In genomic region chr3:10249833-10250232, GRCh38 we compare ENCODE assay signal across 10 cellular contexts. TPM values are rescaled to one million over a fixed set of nuclear protein-coding genes. Genes with fewer than 3 reads are reported as not detected.
DNase-seq lines count a peak whose midpoint lies in the region; ATAC-seq, FAIRE-seq and TF ChIP-seq lines count a peak whose summit lies in the region.
"Had no signal": no experiment of that assay in that cellular context is flagged by ENCODE, and none has a peak within 500 bp of the region (broad histone marks: within the 10 kb centered on the region; RNA-seq: fewer than 3 reads in every experiment).

No MANE protein-coding gene starts in this region.

- ATAC-seq in heart left ventricle = no peak
- ATAC-seq in left cardiac atrium = no peak
- ATAC-seq in K562 = no peak
- no peak for ATAC-seq in GM21515 (IDR thresholded peaks at IDR 0.05; ENCODE audit: unreplicated experiment)

- H3K27ac ChIP-seq in heart left ventricle (peak overlapping the region in 5 of 12 donors; percentile 85 to 95 (median 92)), K562 (ENCODE audit: extremely low read depth, low read depth, low read length) (no peak overlapping the region), mesodermal cell (ENCODE audit: low read depth, low read length, severe bottlenecking) (no peak overlapping the region), uterus (peak overlapping the region; percentile 87 to 94)

- TF ChIP-seq POLR2A in heart left ventricle (IDR thresholded peaks at IDR 0.05) (no peak), K562 (conservative IDR thresholded peaks at IDR 0.05) (no peak), uterus (IDR thresholded peaks at IDR 0.05) (no peak)

- TF ChIP-seq CTCF in heart left ventricle (IDR thresholded peaks at IDR 0.05) (no peak), K562 (IDR thresholded peaks at IDR 0.05 in 2 of 3, conservative IDR thresholded peaks at IDR 0.05 in 1 of 3; ENCODE audit: insufficient read depth in 2 of 3, low read depth in 1 of 3, low read length in 3 of 3) (no peak), uterus (IDR thresholded peaks at IDR 0.05) (no peak)

- H3K79me2 ChIP-seq in K562 (ENCODE audit: control insufficient read depth, insufficient read depth, low read length) = peaks cover 58% of the 10 kb centered on the region

- no peak for TF ChIP-seq EP300 in K562 (IDR thresholded peaks at IDR 0.05; ENCODE audit: low read length)

- H3K36me3 ChIP-seq in heart left ventricle = peaks cover 0 to 42% (median 24%) of the 10 kb centered on the region in 9 donors
- H3K36me3 ChIP-seq in K562 (ENCODE audit: control insufficient read depth, insufficient read depth, low read length) = peaks cover 40% of the 10 kb centered on the region
- peaks cover 37% of the 10 kb centered on the region for H3K36me3 ChIP-seq in mesodermal cell (ENCODE audit: control insufficient read depth, insufficient read depth, low read length)
- H3K36me3 ChIP-seq in uterus = no peaks in the 10 kb centered on the region

- intact Hi-C loops in heart left ventricle (cut with DNase I) = no loop called here
- intact Hi-C loops in left cardiac atrium (cut with DNase I) = no loop called here
- intact Hi-C loops in K562 (cut with micrococcal nuclease) = loop anchor here (2.0 kb wide), 1 partner anchor 71 kb away; the partner anchor contains the start of gene SEC13
- intact Hi-C loops in uterus (cut with DNase I; ENCODE audit: low total_unique reads) = no loop called here

- H3K9me3 ChIP-seq in heart left ventricle (peaks cover 0 to 15% (median 6%) of the 10 kb centered on the region in 12 donors), K562 (replicated peaks; ENCODE audit: control insufficient read depth, insufficient read depth, low read depth, low read length) (peaks cover 13% of the 10 kb centered on the region), mesodermal cell (ENCODE audit: control insufficient read depth, low read length) (peaks cover 26% of the 10 kb centered on the region), uterus (no peaks in the 10 kb centered on the region)

- in situ Hi-C loops in K562 (cut with MboI) = no loop called here

- H3K4me3 ChIP-seq in heart left ventricle (peak overlapping the region in 11 of 12 donors; percentile 65 to 99 (median 74)), K562 (peak overlapping the region; percentile 81), mesodermal cell (ENCODE audit: extremely low read depth, insufficient read depth, low read length, poor library complexity, severe bottlenecking) (peak overlapping the region; percentile 68), uterus (peak overlapping the region; percentile 71 to 93)

- H3K4me1 ChIP-seq in heart left ventricle = peaks cover 0 to 54% (median 23%) of the 10 kb centered on the region in 12 donors
- peaks cover 10 to 21% of the 10 kb centered on the region in 2 experiments; a peak in 4 of 5 replicates for H3K4me1 ChIP-seq in K562 (replicated peaks in 1 of 2; ENCODE audit: control insufficient read depth in 2 of 2, insufficient read depth in 2 of 2, low read length in 2 of 2)
- no peaks in the 10 kb centered on the region for H3K4me1 ChIP-seq in mesodermal cell (ENCODE audit: control insufficient read depth, insufficient read depth, low read length, poor library complexity, severe bottlenecking)
- peaks cover 0 to 4% of the 10 kb centered on the region in 2 donors for H3K4me1 ChIP-seq in uterus

- no peaks in the 10 kb centered on the region for H3K9me1 ChIP-seq in K562 (ENCODE audit: control insufficient read depth, insufficient read depth, low read length)

- no peaks in the 10 kb centered on the region for H3K27me3 ChIP-seq in heart left ventricle
- H3K27me3 ChIP-seq in K562 (ENCODE audit: control insufficient read depth in 2 of 2, insufficient read depth in 2 of 2, low read length in 2 of 2) = no peaks in the 10 kb centered on the region
- no peaks in the 10 kb centered on the region for H3K27me3 ChIP-seq in uterus

- no peak overlapping the region for H2AFZ ChIP-seq in K562 (ENCODE audit: low read depth, low read length)

- no TSS peak for BruUV-seq in K562 (replicated peaks; lab: Mats Ljungman, UMichigan)

- 35 to 47% (median 39%) methylated on average over 3 of the region's 3 CpGs for WGBS in heart left ventricle, 4 donors
- 8% methylated on average over 3 of the region's 3 CpGs for WGBS in K562 (ENCODE audit: insufficient coverage, low coverage, missing lambda C conversion rate)
- WGBS in mesodermal cell (ENCODE audit: insufficient coverage in 2 of 2), 2 experiments = 25 to 54% methylated on average over 2 to 3 of the region's 3 CpGs

- FAIRE-seq in K562 (lab: Jason Lieb, UNC) = no peak

- H4K20me1 ChIP-seq in K562 (replicated peaks; ENCODE audit: control insufficient read depth, insufficient read depth, low read length) = peaks cover 7% of the 10 kb centered on the region; the same call in 1 of the 2 replicates

- TF ChIP-seq RAD21 in K562 (CRISPR knock-in tag; conservative IDR thresholded peaks at IDR 0.05 in 1 of 2, IDR thresholded peaks at IDR 0.05 in 1 of 2) = no peak

- POLR2A ChIA-PET in K562 (lab: Yijun Ruan, JAX) = interaction anchor here (0.8 to 1.9 kb wide), 4 partner anchors 10 to 98 kb away, joined by 3 to 10 read pairs (median 6); no protein-coding TSS in a partner anchor

- peak overlapping the region; percentile 98 for H3K4me2 ChIP-seq in K562 (ENCODE audit: insufficient read depth, low read length)

- CTCF ChIA-PET in K562 (lab: Yijun Ruan, JAX; ENCODE audit: low intra/inter-chr PET ratio) = no interaction called here

- peak overlapping the region; percentile 93 to 98 for H3K9ac ChIP-seq in K562 (ENCODE audit: insufficient read depth in 1 of 2, low read depth in 2 of 2, low read length in 2 of 2)

- no peak for DNase-seq in heart left ventricle
- DNase-seq in left cardiac atrium = no peak
- no peak for DNase-seq in K562 (ENCODE audit: extremely low read depth in 1 of 4, low spot score in 3 of 4)
- no peak for DNase-seq in uterus
- no peak for DNase-seq in NCI-H2227 treated with DMSO at 0.1 percent for 48 hours (lab: John Stamatoyannopoulos, UW)
- DNase-seq in NCI-H69 (lab: John Stamatoyannopoulos, UW) = no peak
- DNase-seq: GDM1 had no signal

TF ChIP-seq in K562, 482 proteins besides CTCF, POLR2A, EP300 and RAD21 (continues in another document):
- TF ChIP-seq SAFB2 (IDR thresholded peaks at IDR 0.05; ENCODE audit: borderline replicate concordance, low read depth, low read length, severe bottlenecking) (no peak), ARID2 (IDR thresholded peaks at IDR 0.05) (0 out of 2 replicates have a peak, but pooled peaks have one; percentile 10), FOXM1 (IDR thresholded peaks at IDR 0.05; ENCODE audit: low read depth) (no peak), FOXM1 (CRISPR knock-in tag; IDR thresholded peaks at IDR 0.05; ENCODE audit: low read depth) (no peak), MEIS2 (IDR thresholded peaks at IDR 0.05; ENCODE audit: partially characterized antibody) (peak; percentile 2)

RNA-seq across cellular contexts. Expression of gene TATDN2, which starts 1.6 kb away (rescaled TPM):
- 10 to 100 TPM; 10.1 to 26.6 (median 16.8) TPM for total RNA-seq in heart left ventricle
- polyA plus RNA-seq in heart left ventricle = 10 to 100 TPM in 1 of 2 donors, 1 to 10 TPM in 1; 8.6 to 31.6 TPM
- 10 to 100 TPM; 17.9 to 27.0 TPM for total RNA-seq in left cardiac atrium
- total RNA-seq in K562 (2011; cell fraction: chromatin; rRNA removed; ENCODE audit: low replicate concordance) = 72.5 and 115 TPM in 2 replicates
- 71.2 and 76.0 TPM in 2 replicates for total RNA-seq in K562 (2011; cell fraction: nucleolus; rRNA removed)
- 73.4 and 78.1 TPM in 2 replicates for total RNA-seq in K562 (2011; cell fraction: nucleoplasm; rRNA removed)
- 10.9 and 14.7 TPM in 2 replicates for total RNA-seq in K562 (2014; rRNA removed)
- 25.0 and 25.8 TPM in 2 replicates for total RNA-seq in K562 (2014; rRNA removed; fragmentation: Illumina TruSeq; extraction: Trizol)
- total RNA-seq in K562 (2015; rRNA removed; fragmentation: Illumina TruSeq; extraction: Trizol) = 29.0 and 30.3 TPM in 2 replicates
- total RNA-seq in K562 (2021) = 38.8 and 44.7 TPM in 2 replicates
- 20.8 and 27.2 TPM in 2 replicates for polyA plus RNA-seq in K562 (2011; rRNA removed)
- 20.7 and 21.3 TPM in 2 replicates for polyA plus RNA-seq in K562 (2011; cell fraction: cytosol; rRNA removed)
- polyA plus RNA-seq in K562 (2011; cell fraction: nucleus; rRNA removed) = 33.0 and 34.2 TPM in 2 replicates
- polyA plus RNA-seq in K562 (2012) = 25.7 and 36.1 TPM in 2 replicates
- polyA plus RNA-seq in K562 (2014; fragmentation: Illumina TruSeq; extraction: Trizol) = 34.9 and 36.6 TPM in 2 replicates
- 1 to 10 TPM; 5.2 to 7.9 TPM for polyA plus RNA-seq in K562 (2014; fragmentation: Nextera tagmentation; extraction: Ambion mirVana)
- 23.7 and 28.0 TPM in 2 replicates for polyA plus RNA-seq in K562 (2014; rRNA removed)
- polyA minus RNA-seq in K562 (2011; rRNA and poly(A)+ RNA removed) = 27.0 and 40.2 TPM in 2 replicates
- 13.5 and 22.0 TPM in 2 replicates for polyA minus RNA-seq in K562 (2011; cell fraction: cytosol; rRNA and poly(A)+ RNA removed)
- 27.6 and 34.4 TPM in 2 replicates for polyA minus RNA-seq in K562 (2011; cell fraction: nucleus; rRNA and poly(A)+ RNA removed)
- polyA plus RNA-seq in mesodermal cell (2013, experiment 1 of 2) = 19.1 TPM
- 16.6 TPM for polyA plus RNA-seq in mesodermal cell (2013, experiment 2 of 2)
- total RNA-seq in uterus = 10 to 100 TPM; 15.9 to 55.7 (median 26.7) TPM

RNA-seq across cellular contexts. Expression of gene GHRL, which starts 42.9 kb away (rescaled TPM):
- total RNA-seq in heart left ventricle (1 to 10 TPM in 1 of 9 donors, under 1 TPM in 2, not detected in 6; 0.42 to 2.1 (median 0.75) TPM), left cardiac atrium (under 1 TPM in 1 of 2 donors, not detected in 1; 0.60 TPM), K562 (2014; rRNA removed) (0.45 TPM in 1 of 2 replicates, not detected in the other), K562 (2014; rRNA removed; fragmentation: Illumina TruSeq; extraction: Trizol) (not detected in 2 replicates), K562 (2015; rRNA removed; fragmentation: Illumina TruSeq; extraction: Trizol) (0.60 TPM in 1 of 2 replicates, not detected in the other), K562 (2021) (0.29 and 0.34 TPM in 2 replicates), uterus (1 to 10 TPM in 1 of 4 donors, not detected in 3; 7.9 TPM)
- polyA plus RNA-seq in heart left ventricle (under 1 TPM; 0.18 to 0.61 TPM), K562 (2011; rRNA removed) (0.08 and 0.09 TPM in 2 replicates), K562 (2014; fragmentation: Illumina TruSeq; extraction: Trizol) (0.15 TPM in 1 of 2 replicates, not detected in the other), K562 (2014; fragmentation: Nextera tagmentation; extraction: Ambion mirVana) (not detected), K562 (2014; rRNA removed) (0.16 and 0.19 TPM in 2 replicates)
- total RNA-seq in K562 (2011; cell fraction: chromatin; rRNA removed; ENCODE audit: low replicate concordance) = 1.2 and 1.5 TPM in 2 replicates
- total RNA-seq in K562 (2011; cell fraction: nucleolus; rRNA removed) = 0.83 and 1.1 TPM in 2 replicates
- total RNA-seq in K562 (2011; cell fraction: nucleoplasm; rRNA removed) = 0.84 and 1.6 TPM in 2 replicates
- polyA plus RNA-seq in K562 (2011; cell fraction: cytosol; rRNA removed) = 0.06 TPM in 1 of 2 replicates, not detected in the other
- 0.35 and 0.75 TPM in 2 replicates for polyA plus RNA-seq in K562 (2011; cell fraction: nucleus; rRNA removed)
- 0.51 and 0.53 TPM in 2 replicates for polyA plus RNA-seq in K562 (2012)
- polyA minus RNA-seq in K562 (2011; rRNA and poly(A)+ RNA removed) = 0.21 TPM in 1 of 2 replicates, not detected in the other
- polyA minus RNA-seq in K562 (2011; cell fraction: cytosol; rRNA and poly(A)+ RNA removed) = not detected in 2 replicates
- 0.22 TPM in 1 of 2 replicates, not detected in the other for polyA minus RNA-seq in K562 (2011; cell fraction: nucleus; rRNA and poly(A)+ RNA removed)
- not detected for polyA plus RNA-seq in mesodermal cell (2013, experiment 1 of 2)
- polyA plus RNA-seq in mesodermal cell (2013, experiment 2 of 2) = not detected
- total RNA-seq: M059J had no signal

Comparison
In these comparisons a context has a peak if more than half of its experiments do, and no peak if none do; other contexts are left out.
1. H3K27ac ChIP-seq: peak in uterus (2 of 2); none in K562 (single experiment) and mesodermal cell (single experiment).
2. Peak in every context shown above with its lines, with median percentiles within 50 percentile points of each other: H3K4me3 ChIP-seq.